ENCODE assay signal across 1 cellular context in the genomic region with DNA sequence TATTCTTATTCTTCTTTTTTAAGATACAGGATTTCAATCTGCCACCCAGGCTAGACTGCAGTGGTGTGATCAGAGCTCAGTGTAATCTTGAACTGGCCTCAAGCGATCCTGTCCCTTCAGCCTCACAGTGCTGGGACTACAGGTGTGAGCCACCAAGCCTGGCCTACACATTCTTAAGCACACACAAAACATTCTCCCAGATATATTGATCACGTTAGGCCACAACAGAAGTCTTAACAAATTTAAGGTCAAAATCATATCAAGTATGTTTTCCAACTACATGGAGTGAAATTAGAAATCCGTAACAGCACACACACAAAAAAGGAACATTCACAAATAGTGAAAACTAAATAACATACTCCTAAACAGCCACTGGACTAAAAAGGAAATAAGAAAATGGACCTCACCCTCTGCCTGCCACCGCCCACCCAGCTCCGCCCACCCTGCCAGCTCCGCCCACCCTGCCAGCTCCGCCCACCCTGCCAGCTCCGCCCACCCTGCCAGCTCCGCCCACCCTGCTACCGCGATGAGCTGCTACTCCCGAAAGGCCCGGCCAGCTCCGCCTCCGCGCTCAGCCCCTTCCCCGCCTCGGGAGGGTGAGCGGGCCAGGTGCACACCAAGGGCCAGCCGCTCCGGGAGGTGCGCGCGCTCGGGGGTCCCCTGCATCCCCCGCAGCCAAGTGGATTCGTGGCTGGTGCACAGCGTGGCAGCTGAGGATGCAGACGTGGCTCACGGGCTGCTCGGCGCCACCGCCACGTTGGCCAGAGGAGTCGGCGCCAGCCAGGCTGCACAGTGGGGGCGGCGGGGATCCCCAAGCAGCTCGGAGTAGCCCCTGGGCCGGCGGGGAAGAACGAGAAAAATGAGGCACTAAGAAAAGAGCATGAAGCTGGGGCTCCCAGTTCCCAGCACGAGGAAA.
TF ChIP-seq lines count a peak whose summit lies in the region.

No MANE protein-coding gene starts in this region.

TF ChIP-seq in HepG2, 621 proteins besides CTCF, POLR2A, EP300 and RAD21 (continued from another document and continues in another):
- TF ChIP-seq ZNF883 (CRISPR knock-in tag; IDR thresholded peaks at IDR 0.05; ENCODE audit: not compliant biosample characterization) (peak; percentile 87), ZNF777 (CRISPR knock-in tag; IDR thresholded peaks at IDR 0.05) (0 out of 2 replicates have a peak, but pooled peaks have one; percentile 39), HNF4A (CRISPR knock-in tag; IDR thresholded peaks at IDR 0.05) (0 out of 2 replicates have a peak, but pooled peaks have one; percentile 20), ZNF138 (CRISPR knock-in tag; IDR thresholded peaks at IDR 0.05; ENCODE audit: low read depth) (no peak), TERF1 (CRISPR knock-in tag; IDR thresholded peaks at IDR 0.05) (no peak), ZNF142 (CRISPR knock-in tag; IDR thresholded peaks at IDR 0.05) (peak; percentile 85), CBX2 (IDR thresholded peaks at IDR 0.05; ENCODE audit: low read depth, low read length) (no peak), CBX2 (CRISPR knock-in tag; IDR thresholded peaks at IDR 0.05; ENCODE audit: low read depth) (0 out of 2 replicates have a peak, but pooled peaks have one; percentile 54), YEATS4 (CRISPR knock-in tag; IDR thresholded peaks at IDR 0.05; ENCODE audit: borderline replicate concordance) (peak; percentile 95), FLYWCH1 (CRISPR knock-in tag; IDR thresholded peaks at IDR 0.05) (no peak), ATM (IDR thresholded peaks at IDR 0.05; ENCODE audit: borderline replicate concordance) (no peak), ZNF430 (CRISPR knock-in tag; IDR thresholded peaks at IDR 0.05) (no peak), ZNF598 (CRISPR knock-in tag; IDR thresholded peaks at IDR 0.05; ENCODE audit: borderline replicate concordance) (peak; percentile 82; the same call in 1 of the 2 replicates), ZKSCAN1 (IDR thresholded peaks at IDR 0.05; ENCODE audit: low read length) (no peak), JDP2 (CRISPR knock-in tag; IDR thresholded peaks at IDR 0.05; ENCODE audit: borderline replicate concordance) (no peak; the same call in 1 of the 2 replicates), ZNF83 (CRISPR knock-in tag; IDR thresholded peaks at IDR 0.05; ENCODE audit: borderline replicate concordance) (peak; percentile 76; the same call in 1 of the 2 replicates), ATF7-NPFF (CRISPR knock-in tag; IDR thresholded peaks at IDR 0.05; ENCODE audit: low read depth) (peak; percentile 98), RARG (CRISPR knock-in tag; IDR thresholded peaks at IDR 0.05; ENCODE audit: low read depth) (no peak), XBP1 (CRISPR knock-in tag; IDR thresholded peaks at IDR 0.05) (no peak), MED8 (CRISPR knock-in tag; IDR thresholded peaks at IDR 0.05; ENCODE audit: insufficient replicate concordance) (peak; percentile 92), ISL2 (CRISPR knock-in tag; IDR thresholded peaks at IDR 0.05) (peak; percentile 79), GZF1 (CRISPR knock-in tag; IDR thresholded peaks at IDR 0.05) (peak; percentile 63; the same call in 1 of the 2 replicates), HNRNPLL (IDR thresholded peaks at IDR 0.05; ENCODE audit: low read depth, low read length, poor library complexity, severe bottlenecking) (peak; percentile 80), MXD4 (CRISPR knock-in tag; IDR thresholded peaks at IDR 0.05) (peak; percentile 62; the same call in 1 of the 2 replicates), ZNF562 (CRISPR knock-in tag; IDR thresholded peaks at IDR 0.05; ENCODE audit: borderline replicate concordance) (no peak), ZFP37 (CRISPR knock-in tag; IDR thresholded peaks at IDR 0.05; ENCODE audit: borderline replicate concordance) (peak; percentile 25; the same call in 1 of the 2 replicates), GABPB1 (CRISPR knock-in tag; IDR thresholded peaks at IDR 0.05) (peak; percentile 75; the same call in 1 of the 2 replicates), ZNF749 (CRISPR knock-in tag; IDR thresholded peaks at IDR 0.05; ENCODE audit: borderline replicate concordance) (peak; percentile 64; the same call in 1 of the 2 replicates), ZXDC (CRISPR knock-in tag; IDR thresholded peaks at IDR 0.05) (no peak), MIER3 (CRISPR knock-in tag; IDR thresholded peaks at IDR 0.05; ENCODE audit: borderline replicate concordance) (0 out of 2 replicates have a peak, but pooled peaks have one; percentile 12), SIX4 (CRISPR knock-in tag; IDR thresholded peaks at IDR 0.05) (peak; percentile 63; the same call in 1 of the 2 replicates), ZNF350 (CRISPR knock-in tag; IDR thresholded peaks at IDR 0.05; ENCODE audit: borderline replicate concordance, low read depth) (peak; percentile 91), HIC2 (CRISPR knock-in tag; IDR thresholded peaks at IDR 0.05; ENCODE audit: low read depth) (peak; percentile 43; the same call in 1 of the 2 replicates), ZNF564 (CRISPR knock-in tag; IDR thresholded peaks at IDR 0.05) (peak; percentile 69; the same call in 1 of the 2 replicates), ZNF775 (CRISPR knock-in tag; IDR thresholded peaks at IDR 0.05; ENCODE audit: borderline replicate concordance) (no peak), NFE2L1 (CRISPR knock-in tag; IDR thresholded peaks at IDR 0.05; ENCODE audit: borderline replicate concordance) (peak; percentile 81), ETV6 (CRISPR knock-in tag; conservative IDR thresholded peaks at IDR 0.05) (peak; percentile 87), NR1H2 (CRISPR knock-in tag; IDR thresholded peaks at IDR 0.05; ENCODE audit: borderline replicate concordance, low read depth) (peak; percentile 54; the same call in 1 of the 2 replicates), FOXC1 (CRISPR knock-in tag; IDR thresholded peaks at IDR 0.05; ENCODE audit: borderline replicate concordance) (peak; percentile 75), E2F5 (CRISPR knock-in tag; conservative IDR thresholded peaks at IDR 0.05) (peak; percentile 81), ZNF367 (CRISPR knock-in tag; IDR thresholded peaks at IDR 0.05; ENCODE audit: borderline replicate concordance) (0 out of 2 replicates have a peak, but pooled peaks have one; percentile 35), TBX2 (CRISPR knock-in tag; IDR thresholded peaks at IDR 0.05; ENCODE audit: borderline replicate concordance) (peak; percentile 72; the same call in 1 of the 2 replicates), KDM2A (CRISPR knock-in tag; IDR thresholded peaks at IDR 0.05; ENCODE audit: borderline replicate concordance, low read depth) (peak; percentile 91)
- TF ChIP-seq, protein P1, sequence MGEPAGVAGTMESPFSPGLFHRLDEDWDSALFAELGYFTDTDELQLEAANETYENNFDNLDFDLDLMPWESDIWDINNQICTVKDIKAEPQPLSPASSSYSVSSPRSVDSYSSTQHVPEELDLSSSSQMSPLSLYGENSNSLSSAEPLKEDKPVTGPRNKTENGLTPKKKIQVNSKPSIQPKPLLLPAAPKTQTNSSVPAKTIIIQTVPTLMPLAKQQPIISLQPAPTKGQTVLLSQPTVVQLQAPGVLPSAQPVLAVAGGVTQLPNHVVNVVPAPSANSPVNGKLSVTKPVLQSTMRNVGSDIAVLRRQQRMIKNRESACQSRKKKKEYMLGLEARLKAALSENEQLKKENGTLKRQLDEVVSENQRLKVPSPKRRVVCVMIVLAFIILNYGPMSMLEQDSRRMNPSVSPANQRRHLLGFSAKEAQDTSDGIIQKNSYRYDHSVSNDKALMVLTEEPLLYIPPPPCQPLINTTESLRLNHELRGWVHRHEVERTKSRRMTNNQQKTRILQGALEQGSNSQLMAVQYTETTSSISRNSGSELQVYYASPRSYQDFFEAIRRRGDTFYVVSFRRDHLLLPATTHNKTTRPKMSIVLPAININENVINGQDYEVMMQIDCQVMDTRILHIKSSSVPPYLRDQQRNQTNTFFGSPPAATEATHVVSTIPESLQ (CRISPR knock-in tag; conservative IDR thresholded peaks at IDR 0.05), result no peak
- TF ChIP-seq, protein P2, sequence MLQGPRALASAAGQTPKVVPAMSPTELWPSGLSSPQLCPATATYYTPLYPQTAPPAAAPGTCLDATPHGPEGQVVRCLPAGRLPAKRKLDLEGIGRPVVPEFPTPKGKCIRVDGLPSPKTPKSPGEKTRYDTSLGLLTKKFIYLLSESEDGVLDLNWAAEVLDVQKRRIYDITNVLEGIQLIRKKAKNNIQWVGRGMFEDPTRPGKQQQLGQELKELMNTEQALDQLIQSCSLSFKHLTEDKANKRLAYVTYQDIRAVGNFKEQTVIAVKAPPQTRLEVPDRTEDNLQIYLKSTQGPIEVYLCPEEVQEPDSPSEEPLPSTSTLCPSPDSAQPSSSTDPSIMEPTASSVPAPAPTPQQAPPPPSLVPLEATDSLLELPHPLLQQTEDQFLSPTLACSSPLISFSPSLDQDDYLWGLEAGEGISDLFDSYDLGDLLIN (CRISPR knock-in tag; IDR thresholded peaks at IDR 0.05; ENCODE audit: borderline replicate concordance), result 0 out of 2 replicates have a peak, but pooled peaks have one; percentile 62
